ENCODE assay signal across 1 cellular context in the genomic region with DNA sequence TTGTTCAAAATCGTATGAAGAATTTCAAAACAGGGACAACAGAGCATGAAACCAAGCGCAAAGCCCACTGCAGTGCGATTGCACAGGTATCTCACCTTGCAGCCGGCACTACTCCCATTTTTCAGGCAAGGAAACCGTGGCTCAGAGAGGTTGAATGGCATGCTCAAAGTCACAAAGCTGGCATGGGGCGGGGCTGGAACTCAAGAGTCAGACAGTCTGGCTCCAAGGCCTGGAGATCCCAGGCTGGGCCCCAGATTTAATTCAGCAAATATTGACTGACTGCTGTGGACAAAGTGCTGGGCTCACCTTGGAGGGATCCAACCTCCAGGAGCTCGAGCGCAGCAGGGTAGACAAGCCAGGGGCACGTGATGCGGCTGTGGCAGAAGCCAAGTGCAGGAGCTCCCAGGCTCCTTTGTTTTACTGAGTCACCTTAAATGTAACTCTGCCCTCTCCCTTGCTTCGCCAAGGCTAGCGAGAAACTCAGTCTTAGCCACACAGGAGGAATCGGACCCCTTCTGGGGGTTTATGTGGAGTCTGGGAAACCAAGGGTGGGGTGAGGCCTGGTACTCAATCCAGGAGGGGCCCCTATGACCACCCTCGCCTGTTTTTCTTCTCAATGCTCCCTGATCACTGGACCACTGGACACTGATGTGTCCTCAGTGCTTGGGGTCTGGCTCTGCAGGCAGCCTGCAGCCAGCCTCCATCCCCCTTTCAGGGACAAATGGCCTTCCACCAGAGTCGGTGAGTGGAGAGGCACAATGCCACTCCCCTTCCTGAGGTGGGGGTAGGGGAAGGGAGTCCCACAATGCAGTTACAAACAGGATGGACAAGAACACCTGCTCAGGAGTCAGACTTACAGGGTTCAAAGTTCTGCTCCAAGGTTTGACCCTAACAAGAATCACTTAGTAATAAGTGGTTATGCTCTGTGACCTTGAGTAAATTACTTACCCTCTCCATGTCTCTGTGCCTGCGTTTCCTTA.
TF ChIP-seq lines count a peak whose summit lies in the region.

No MANE protein-coding gene starts in this region.

TF ChIP-seq in HepG2, 621 proteins besides CTCF, POLR2A, EP300 and RAD21 (continued from another document):
- TF ChIP-seq, protein P1, sequence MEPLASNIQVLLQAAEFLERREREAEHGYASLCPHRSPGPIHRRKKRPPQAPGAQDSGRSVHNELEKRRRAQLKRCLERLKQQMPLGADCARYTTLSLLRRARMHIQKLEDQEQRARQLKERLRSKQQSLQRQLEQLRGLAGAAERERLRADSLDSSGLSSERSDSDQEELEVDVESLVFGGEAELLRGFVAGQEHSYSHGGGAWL (CRISPR knock-in tag; IDR thresholded peaks at IDR 0.05), result peak; percentile 79
- TF ChIP-seq PAX8 (CRISPR knock-in tag; IDR thresholded peaks at IDR 0.05; ENCODE audit: borderline replicate concordance) (peak; percentile 45; the same call in 1 of the 2 replicates), ZNF335 (CRISPR knock-in tag; IDR thresholded peaks at IDR 0.05) (0 out of 2 replicates have a peak, but pooled peaks have one; percentile 7), ZZZ3 (CRISPR knock-in tag; IDR thresholded peaks at IDR 0.05; ENCODE audit: borderline replicate concordance) (no peak), ZNF839 (CRISPR knock-in tag; IDR thresholded peaks at IDR 0.05; ENCODE audit: borderline replicate concordance) (no peak), POLR2AphosphoS2 (IDR thresholded peaks at IDR 0.05; ENCODE audit: low read depth, low read length) (no peak), ZNF720 (CRISPR knock-in tag; IDR thresholded peaks at IDR 0.05) (no peak), CCAR2 (optimal IDR thresholded peaks at IDR 0.05; ENCODE audit: low read depth, low read length) (no peak), CREB1 (IDR thresholded peaks at IDR 0.05) (peak; percentile 15; the same call in 1 of the 2 replicates), CREB1 (CRISPR knock-in tag; IDR thresholded peaks at IDR 0.05) (no peak), MYNN (CRISPR knock-in tag; IDR thresholded peaks at IDR 0.05; ENCODE audit: low read depth) (no peak; the same call in 1 of the 2 replicates), ZNF766 (CRISPR knock-in tag; IDR thresholded peaks at IDR 0.05; ENCODE audit: borderline replicate concordance) (peak; percentile 71; the same call in 1 of the 2 replicates), GTF2F1 (IDR thresholded peaks at IDR 0.05; ENCODE audit: low read length) (no peak), KDM5A (IDR thresholded peaks at IDR 0.05; ENCODE audit: borderline replicate concordance, low read length) (no peak; the same call in 1 of the 2 replicates), ZNF24 (IDR thresholded peaks at IDR 0.05) (no peak), NR2F2 (IDR thresholded peaks at IDR 0.05; ENCODE audit: borderline replicate concordance, low read depth) (peak; percentile 36; the same call in 1 of the 2 replicates), NR2C2 (CRISPR knock-in tag; IDR thresholded peaks at IDR 0.05; ENCODE audit: borderline replicate concordance) (no peak; the same call in 1 of the 2 replicates), FOXK1 (CRISPR knock-in tag; IDR thresholded peaks at IDR 0.05; ENCODE audit: borderline replicate concordance, low read depth) (peak; percentile 69), HOXA3 (CRISPR knock-in tag; IDR thresholded peaks at IDR 0.05) (peak; percentile 89), TMF1 (CRISPR knock-in tag; IDR thresholded peaks at IDR 0.05; ENCODE audit: low read depth) (no peak), ZNF33B (CRISPR knock-in tag; IDR thresholded peaks at IDR 0.05) (no peak), NFE2 (CRISPR knock-in tag; IDR thresholded peaks at IDR 0.05) (no peak), ZSCAN21 (CRISPR knock-in tag; IDR thresholded peaks at IDR 0.05; ENCODE audit: borderline replicate concordance) (no peak), HOXD1 (CRISPR knock-in tag; IDR thresholded peaks at IDR 0.05) (0 out of 2 replicates have a peak, but pooled peaks have one; percentile 25), ZNF788 (CRISPR knock-in tag; IDR thresholded peaks at IDR 0.05; ENCODE audit: borderline replicate concordance) (peak; percentile 80; the same call in 1 of the 2 replicates), MTA1 (CRISPR knock-in tag; IDR thresholded peaks at IDR 0.05; ENCODE audit: borderline replicate concordance) (peak; percentile 66; the same call in 1 of the 2 replicates), BRD4 (CRISPR knock-in tag; IDR thresholded peaks at IDR 0.05) (0 out of 2 replicates have a peak, but pooled peaks have one; percentile 46), ZBTB7A (CRISPR knock-in tag; IDR thresholded peaks at IDR 0.05) (0 out of 2 replicates have a peak, but pooled peaks have one; percentile 40), KMT2A (CRISPR knock-in tag; IDR thresholded peaks at IDR 0.05) (0 out of 2 replicates have a peak, but pooled peaks have one; percentile 44)
- TF ChIP-seq, protein P2, sequence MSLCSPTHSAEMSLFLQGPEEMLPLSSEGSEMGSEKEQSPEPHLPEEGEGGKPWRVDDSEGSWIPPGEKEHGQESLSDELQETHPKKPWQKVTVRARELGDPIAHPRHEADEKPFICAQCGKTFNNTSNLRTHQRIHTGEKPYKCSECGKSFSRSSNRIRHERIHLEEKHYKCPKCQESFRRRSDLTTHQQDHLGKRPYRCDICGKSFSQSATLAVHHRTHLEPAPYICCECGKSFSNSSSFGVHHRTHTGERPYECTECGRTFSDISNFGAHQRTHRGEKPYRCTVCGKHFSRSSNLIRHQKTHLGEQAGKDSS (CRISPR knock-in tag; IDR thresholded peaks at IDR 0.05; ENCODE audit: borderline replicate concordance, low read depth), result no peak; the same call in 1 of the 2 replicates
- TF ChIP-seq, protein P3, sequence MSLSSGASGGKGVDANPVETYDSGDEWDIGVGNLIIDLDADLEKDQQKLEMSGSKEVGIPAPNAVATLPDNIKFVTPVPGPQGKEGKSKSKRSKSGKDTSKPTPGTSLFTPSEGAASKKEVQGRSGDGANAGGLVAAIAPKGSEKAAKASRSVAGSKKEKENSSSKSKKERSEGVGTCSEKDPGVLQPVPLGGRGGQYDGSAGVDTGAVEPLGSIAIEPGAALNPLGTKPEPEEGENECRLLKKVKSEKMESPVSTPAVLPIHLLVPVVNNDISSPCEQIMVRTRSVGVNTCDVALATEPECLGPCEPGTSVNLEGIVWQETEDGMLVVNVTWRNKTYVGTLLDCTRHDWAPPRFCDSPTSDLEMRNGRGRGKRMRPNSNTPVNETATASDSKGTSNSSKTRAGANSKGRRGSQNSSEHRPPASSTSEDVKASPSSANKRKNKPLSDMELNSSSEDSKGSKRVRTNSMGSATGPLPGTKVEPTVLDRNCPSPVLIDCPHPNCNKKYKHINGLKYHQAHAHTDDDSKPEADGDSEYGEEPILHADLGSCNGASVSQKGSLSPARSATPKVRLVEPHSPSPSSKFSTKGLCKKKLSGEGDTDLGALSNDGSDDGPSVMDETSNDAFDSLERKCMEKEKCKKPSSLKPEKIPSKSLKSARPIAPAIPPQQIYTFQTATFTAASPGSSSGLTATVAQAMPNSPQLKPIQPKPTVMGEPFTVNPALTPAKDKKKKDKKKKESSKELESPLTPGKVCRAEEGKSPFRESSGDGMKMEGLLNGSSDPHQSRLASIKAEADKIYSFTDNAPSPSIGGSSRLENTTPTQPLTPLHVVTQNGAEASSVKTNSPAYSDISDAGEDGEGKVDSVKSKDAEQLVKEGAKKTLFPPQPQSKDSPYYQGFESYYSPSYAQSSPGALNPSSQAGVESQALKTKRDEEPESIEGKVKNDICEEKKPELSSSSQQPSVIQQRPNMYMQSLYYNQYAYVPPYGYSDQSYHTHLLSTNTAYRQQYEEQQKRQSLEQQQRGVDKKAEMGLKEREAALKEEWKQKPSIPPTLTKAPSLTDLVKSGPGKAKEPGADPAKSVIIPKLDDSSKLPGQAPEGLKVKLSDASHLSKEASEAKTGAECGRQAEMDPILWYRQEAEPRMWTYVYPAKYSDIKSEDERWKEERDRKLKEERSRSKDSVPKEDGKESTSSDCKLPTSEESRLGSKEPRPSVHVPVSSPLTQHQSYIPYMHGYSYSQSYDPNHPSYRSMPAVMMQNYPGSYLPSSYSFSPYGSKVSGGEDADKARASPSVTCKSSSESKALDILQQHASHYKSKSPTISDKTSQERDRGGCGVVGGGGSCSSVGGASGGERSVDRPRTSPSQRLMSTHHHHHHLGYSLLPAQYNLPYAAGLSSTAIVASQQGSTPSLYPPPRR (CRISPR knock-in tag; IDR thresholded peaks at IDR 0.05; ENCODE audit: borderline replicate concordance), result peak; percentile 78; the same call in 1 of the 2 replicates
- TF ChIP-seq, protein P4, sequence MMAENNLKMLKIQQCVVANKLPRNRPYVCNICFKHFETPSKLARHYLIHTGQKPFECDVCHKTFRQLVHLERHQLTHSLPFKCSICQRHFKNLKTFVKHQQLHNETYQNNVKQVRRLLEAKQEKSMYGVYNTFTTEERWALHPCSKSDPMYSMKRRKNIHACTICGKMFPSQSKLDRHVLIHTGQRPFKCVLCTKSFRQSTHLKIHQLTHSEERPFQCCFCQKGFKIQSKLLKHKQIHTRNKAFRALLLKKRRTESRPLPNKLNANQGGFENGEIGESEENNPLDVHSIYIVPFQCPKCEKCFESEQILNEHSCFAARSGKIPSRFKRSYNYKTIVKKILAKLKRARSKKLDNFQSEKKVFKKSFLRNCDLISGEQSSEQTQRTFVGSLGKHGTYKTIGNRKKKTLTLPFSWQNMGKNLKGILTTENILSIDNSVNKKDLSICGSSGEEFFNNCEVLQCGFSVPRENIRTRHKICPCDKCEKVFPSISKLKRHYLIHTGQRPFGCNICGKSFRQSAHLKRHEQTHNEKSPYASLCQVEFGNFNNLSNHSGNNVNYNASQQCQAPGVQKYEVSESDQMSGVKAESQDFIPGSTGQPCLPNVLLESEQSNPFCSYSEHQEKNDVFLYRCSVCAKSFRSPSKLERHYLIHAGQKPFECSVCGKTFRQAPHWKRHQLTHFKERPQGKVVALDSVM (CRISPR knock-in tag; IDR thresholded peaks at IDR 0.05), result 0 out of 2 replicates have a peak, but pooled peaks have one; percentile 9
- TF ChIP-seq, protein P5, sequence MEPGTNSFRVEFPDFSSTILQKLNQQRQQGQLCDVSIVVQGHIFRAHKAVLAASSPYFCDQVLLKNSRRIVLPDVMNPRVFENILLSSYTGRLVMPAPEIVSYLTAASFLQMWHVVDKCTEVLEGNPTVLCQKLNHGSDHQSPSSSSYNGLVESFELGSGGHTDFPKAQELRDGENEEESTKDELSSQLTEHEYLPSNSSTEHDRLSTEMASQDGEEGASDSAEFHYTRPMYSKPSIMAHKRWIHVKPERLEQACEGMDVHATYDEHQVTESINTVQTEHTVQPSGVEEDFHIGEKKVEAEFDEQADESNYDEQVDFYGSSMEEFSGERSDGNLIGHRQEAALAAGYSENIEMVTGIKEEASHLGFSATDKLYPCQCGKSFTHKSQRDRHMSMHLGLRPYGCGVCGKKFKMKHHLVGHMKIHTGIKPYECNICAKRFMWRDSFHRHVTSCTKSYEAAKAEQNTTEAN (CRISPR knock-in tag; conservative IDR thresholded peaks at IDR 0.05), result peak; percentile 82
